In the genomic region with DNA sequence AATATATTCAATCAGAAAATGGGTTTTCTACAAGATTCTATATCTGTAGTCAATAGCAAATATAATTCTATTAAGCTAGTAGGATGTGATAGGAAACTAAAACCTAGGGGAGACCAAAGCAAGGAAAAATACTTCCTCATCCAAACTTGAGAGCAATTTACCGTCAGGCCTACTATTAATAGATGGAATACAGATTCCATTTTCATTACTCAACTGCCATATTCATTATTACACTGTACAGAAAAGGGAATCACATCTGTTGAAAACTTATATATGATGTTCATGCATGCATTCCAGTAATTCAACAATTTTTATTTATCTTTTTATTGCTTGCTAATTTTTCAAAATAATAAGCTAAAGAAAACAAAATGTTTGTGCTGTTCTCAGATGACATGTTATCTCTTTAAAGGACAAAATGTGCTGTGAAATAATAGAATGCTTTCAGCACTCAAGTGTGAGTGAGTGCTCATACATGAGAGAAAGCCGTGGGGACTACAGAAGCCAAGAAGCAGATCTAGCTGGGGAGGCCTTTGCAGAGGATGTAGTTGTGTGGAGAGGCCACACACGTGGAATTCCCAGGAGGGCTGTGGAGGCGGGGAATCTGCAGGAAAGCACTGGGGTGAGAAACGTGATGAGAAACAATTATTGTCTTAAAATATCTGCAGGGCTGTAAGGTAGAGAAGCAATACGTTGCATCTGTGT, we compare ENCODE assay signal across 12 cellular contexts.
DNase-seq lines count a peak whose midpoint lies in the region; ATAC-seq and TF ChIP-seq lines count a peak whose summit lies in the region.
"Had no signal": no experiment of that assay in that cellular context is flagged by ENCODE, and none has a peak within 500 bp of the region (broad histone marks: within the 10 kb centered on the region; RNA-seq: fewer than 3 reads in every experiment).

No MANE protein-coding gene starts in this region.

- H3K4me3 ChIP-seq in AG04450 (ENCODE audit: low read depth, low read length) (no peak overlapping the region), Panc1 (ENCODE audit: low read depth in 2 of 2, low read length in 2 of 2) (no peak overlapping the region), fibroblast of mammary gland (ENCODE audit: control insufficient read depth, low read depth, low read length) (no peak overlapping the region), ovary (no peak overlapping the region)

- TF ChIP-seq EP300 in ovary (IDR thresholded peaks at IDR 0.05): no peak

- DNase-seq in AG04450 (ENCODE audit: low read depth, low spot score) (no peak), Panc1 (ENCODE audit: low read depth, low spot score) (no peak), fibroblast of mammary gland (ENCODE audit: low read depth) (peak; percentile 84), ovary (peak in 4 of 5 donors; percentile 46 to 75 (median 53)), anterior cingulate cortex (lab: John Stamatoyannopoulos, UW) (no peak), CD1c-positive myeloid dendritic cell (ENCODE audit: extremely low spot score) (no peak), HUDEP-2 (lab: John Stamatoyannopoulos, UW; ENCODE audit: unreplicated experiment in 76 of 76) (no peak)
- DNase-seq: activated B cell treated with CpG ODN at 0.5 μM for 24 hours; CD4-positive, CD25-positive, alpha-beta regulatory T cell; NCI-H774 had no signal

- TF ChIP-seq POLR2A in ovary (IDR thresholded peaks at IDR 0.05): no peak

- POLR2A ChIA-PET in AG04450 (lab: Yijun Ruan, JAX): interaction anchor here (0.7 kb wide), 1 partner anchor 63 kb away, joined by 3 read pairs; no protein-coding TSS in a partner anchor
- POLR2A ChIA-PET in Panc1 (lab: Charles Lee): interaction anchor here (1.0 to 1.5 kb wide), 2 partner anchors 21 to 42 kb away, joined by 3 to 5 read pairs; no protein-coding TSS in a partner anchor

- CTCF ChIA-PET in AG04450 (lab: Charles Lee): interaction anchor here (3.3 to 3.6 kb wide), 2 partner anchors 126 to 355 kb away, joined by 15 to 16 read pairs; no protein-coding TSS in a partner anchor
- CTCF ChIA-PET in Panc1 (lab: Charles Lee): interaction anchor here (0.6 kb wide), 1 partner anchor 216 kb away, joined by 3 read pairs; no protein-coding TSS in a partner anchor

- H3K27me3 ChIP-seq in AG04450 (ENCODE audit: control insufficient read depth, insufficient read depth, low read length): no peaks in the 10 kb centered on the region
- H3K27me3 ChIP-seq in Panc1 (ENCODE audit: control insufficient read depth, insufficient read depth, low read length): no peaks in the 10 kb centered on the region
- H3K27me3 ChIP-seq in ovary: no peaks in the 10 kb centered on the region

- in situ Hi-C loops in Panc1 (cut with HindIII; ENCODE audit: low pct_unique_long_range_greater_than_20kb, low sequenced_read_pairs): no loop called here

- H3K36me3 ChIP-seq in Panc1 (ENCODE audit: control insufficient read depth, insufficient read depth, low read length): no peaks in the 10 kb centered on the region
- no peaks in the 10 kb centered on the region for H3K36me3 ChIP-seq in ovary

- H3K27ac ChIP-seq in AG04450 (ENCODE audit: low read depth, low read length) (peak overlapping the region; percentile 100), Panc1 (ENCODE audit: low read length) (peak overlapping the region; percentile 99), ovary (peak overlapping the region in 1 of 2 donors; percentile 9)

- no TSS peak for BruUV-seq in Panc1 (replicated peaks; lab: Mats Ljungman, UMichigan)

- TF ChIP-seq CTCF in AG04450 (IDR thresholded peaks at IDR 0.05; ENCODE audit: low read depth, low read length): no peak
- no peak for TF ChIP-seq CTCF in Panc1 (IDR thresholded peaks at IDR 0.05)
- TF ChIP-seq CTCF in fibroblast of mammary gland (conservative IDR thresholded peaks at IDR 0.05; ENCODE audit: control insufficient read depth, insufficient read depth, low read depth, low read length): no peak
- TF ChIP-seq CTCF in ovary (IDR thresholded peaks at IDR 0.05): no peak

- H3K4me1 ChIP-seq in Panc1 (ENCODE audit: control insufficient read depth, insufficient read depth, low read length): peaks cover 92% of the 10 kb centered on the region
- peaks cover 33% of the 10 kb centered on the region for H3K4me1 ChIP-seq in ovary (ENCODE audit: insufficient read depth)

- H3K9me3 ChIP-seq in AG04450 (ENCODE audit: control insufficient read depth, insufficient read depth, low read length) (no peaks in the 10 kb centered on the region), Panc1 (ENCODE audit: control insufficient read depth, insufficient read depth, low read depth, low read length) (no peaks in the 10 kb centered on the region), ovary (no peaks in the 10 kb centered on the region)

- ATAC-seq in Panc1 (no peak), GM18907 (IDR thresholded peaks at IDR 0.05; ENCODE audit: unreplicated experiment) (no peak)
- ATAC-seq: natural killer cell treated with Interleukin-12 subunit alpha and Interleukin-12 subunit beta and Interleukin-15 and Interleukin-18, amount 100 ng/mL, for 72 hours had no signal

- WGBS in ovary, 3 donors: 9 to 15% (median 14%) methylated on average over 6 of the region's 6 CpGs

- intact Hi-C loops in Panc1 (cut with micrococcal nuclease; ENCODE audit: unreplicated experiment) (loop anchor here (2.0 kb wide), 1 partner anchor 106 kb away; no protein-coding TSS in a partner anchor), ovary (cut with DNase I) (loop anchor here in 2 of 4 donors (1.0 to 10.0 kb wide), 2 partner anchors 104 to 110 kb away; partner anchors contain the start of gene EGFR (in 1 of the 2))

Comparison
In these comparisons a context has a peak if more than half of its experiments do, and no peak if none do; other contexts are left out.
1. DNase-seq: peak in fibroblast of mammary gland (single experiment) and ovary (4 of 5); none in AG04450 (single experiment), Panc1 (single experiment), anterior cingulate cortex (0 of 58), CD1c-positive myeloid dendritic cell (single experiment) and HUDEP-2 (0 of 76).